In the genomic region with DNA sequence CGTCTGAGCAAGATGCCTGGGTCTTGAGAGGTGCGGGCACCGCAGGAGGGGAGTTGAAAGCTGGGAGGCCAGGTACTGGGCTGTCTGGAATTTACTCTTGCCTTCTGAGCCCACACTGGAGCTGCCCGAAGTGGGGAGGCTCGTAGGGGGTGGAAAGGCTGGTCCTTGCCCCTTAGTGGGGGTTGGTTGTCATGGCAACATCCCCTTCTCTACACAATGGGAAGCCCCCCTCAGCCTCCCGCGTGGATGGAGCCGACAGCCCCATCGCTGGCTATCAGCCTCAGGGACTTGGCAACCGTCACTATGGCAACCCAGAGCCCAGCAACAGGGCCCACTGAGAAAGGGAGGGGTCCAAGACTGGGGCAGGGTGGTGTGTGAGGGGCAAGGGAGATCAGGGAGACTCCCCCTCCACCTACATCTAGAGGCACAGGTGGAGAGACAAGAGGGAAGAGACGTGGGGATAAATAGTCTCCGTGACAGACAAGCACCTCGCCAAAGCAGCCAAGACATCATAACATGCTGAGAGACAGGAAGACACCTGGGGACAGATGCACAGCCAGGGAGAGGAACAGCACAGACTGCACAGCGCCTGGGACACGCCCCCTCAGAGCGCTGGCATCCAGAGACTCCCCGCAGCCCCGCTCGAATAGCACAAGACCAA, we compare ENCODE assay signal across 18 cellular contexts. TPM values are rescaled to one million over a fixed set of nuclear protein-coding genes. Genes with fewer than 3 reads are reported as not detected.
A peak's percentile ranks its signal among the peaks of the same experiment; 100 is the strongest.
DNase-seq lines count a peak whose midpoint lies in the region; ATAC-seq and TF ChIP-seq lines count a peak whose summit lies in the region.
"Had no signal": no experiment of that assay in that cellular context is flagged by ENCODE, and none has a peak within 500 bp of the region (broad histone marks: within the 10 kb centered on the region; RNA-seq: fewer than 3 reads in every experiment).

No MANE protein-coding gene starts in this region.

- no peaks in the 10 kb centered on the region for H3K9me3 Mint-ChIP-seq in chondrocyte (ENCODE audit: low read depth)
- no peaks in the 10 kb centered on the region for H3K9me3 Mint-ChIP-seq in naive thymus-derived CD8-positive, alpha-beta T cell
- H3K9me3 Mint-ChIP-seq: CD4-positive, alpha-beta memory T cell had no signal

- H3K4me1 Mint-ChIP-seq in chondrocyte (ENCODE audit: low read depth): peaks cover 8% of the 10 kb centered on the region
- peaks cover 17 to 38% (median 22%) of the 10 kb centered on the region in 4 donors for H3K4me1 Mint-ChIP-seq in naive thymus-derived CD8-positive, alpha-beta T cell

- H3K4me1 ChIP-seq in right cardiac atrium (ENCODE audit: control insufficient read depth, insufficient read depth, low read length): no peaks in the 10 kb centered on the region

- H3K4me3 ChIP-seq in Jurkat, Clone E6-1 (ENCODE audit: low read length): no peak overlapping the region
- no peak overlapping the region for H3K4me3 ChIP-seq in right cardiac atrium (ENCODE audit: low read length)
- H3K4me3 ChIP-seq: MG63 had no signal

- DNase-seq in NCI-H2171 treated with DMSO at 0.1 percent for 48 hours (lab: John Stamatoyannopoulos, UW): peak; percentile 12
- DNase-seq in NCI-H2171 (lab: John Stamatoyannopoulos, UW): no peak
- peak; percentile 48 for DNase-seq in Jurkat, Clone E6-1 (ENCODE audit: low read depth, low spot score)
- peak; percentile 56 for DNase-seq in chondrocyte (ENCODE audit: low spot score)
- DNase-seq in naive thymus-derived CD8-positive, alpha-beta T cell: peak in 1 of 10 donors; percentile 24
- DNase-seq in activated CD8-positive, alpha-beta memory T cell treated with anti-CD3 and anti-CD28 coated beads, Interleukin-2, amount 50 U/mL, for 4 hours: no peak
- no peak for DNase-seq in right cardiac atrium
- DNase-seq in epidermal melanocyte (ENCODE audit: insufficient read length, low spot score): no peak
- DNase-seq: activated CD8-positive, alpha-beta memory T cell treated with anti-CD3 and anti-CD28 coated beads, Interleukin-2, amount 10 ng/mL, durations not matched to agents 7 days and 5 days; activated naive CD4-positive, alpha-beta T cell; brain microvascular endothelial cell; CD4-positive, alpha-beta memory T cell; GF-D8; mesenchymal stem cell; MG63; occipital lobe; stimulated activated CD4-positive, alpha-beta T cell treated with anti-CD3 and anti-CD28 coated beads, Interleukin-4, amount 100 ng/mL, for 1 hour had no signal

- no peak for TF ChIP-seq CTCF in chondrocyte (IDR thresholded peaks at IDR 0.05)

- no peaks in the 10 kb centered on the region for H3K27me3 ChIP-seq in right cardiac atrium (ENCODE audit: control insufficient read depth, insufficient read depth)

- no peak overlapping the region for H3K4me3 Mint-ChIP-seq in chondrocyte (ENCODE audit: unreplicated experiment)
- H3K4me3 Mint-ChIP-seq in naive thymus-derived CD8-positive, alpha-beta T cell: peak overlapping the region in 1 of 10 donors; percentile 10
- H3K4me3 Mint-ChIP-seq: activated CD8-positive, alpha-beta memory T cell treated with anti-CD3 and anti-CD28 coated beads, Interleukin-2, amount 10 ng/mL, durations not matched to agents 7 days and 5 days; CD4-positive, alpha-beta memory T cell had no signal

- H3K27me3 Mint-ChIP-seq in chondrocyte (ENCODE audit: low read depth): peaks cover 17% of the 10 kb centered on the region
- peaks cover 24 to 91% (median 58%) of the 10 kb centered on the region in 5 donors for H3K27me3 Mint-ChIP-seq in naive thymus-derived CD8-positive, alpha-beta T cell

- H3K36me3 Mint-ChIP-seq in chondrocyte (ENCODE audit: low read depth): no peaks in the 10 kb centered on the region
- no peaks in the 10 kb centered on the region for H3K36me3 Mint-ChIP-seq in naive thymus-derived CD8-positive, alpha-beta T cell
- H3K36me3 Mint-ChIP-seq: activated CD8-positive, alpha-beta memory T cell treated with anti-CD3 and anti-CD28 coated beads, Interleukin-2, amount 10 ng/mL, durations not matched to agents 7 days and 5 days had no signal

- ATAC-seq in naive thymus-derived CD8-positive, alpha-beta T cell: peak; percentile 49 to 61
- no peak for ATAC-seq in right cardiac atrium

- no peaks in the 10 kb centered on the region for H3K9me3 ChIP-seq in right cardiac atrium (ENCODE audit: control insufficient read depth, low read length)
- H3K9me3 ChIP-seq: MG63 had no signal

- WGBS in right cardiac atrium: 23% methylated on average over 19 of the region's 19 CpGs

- intact Hi-C loops in right cardiac atrium (cut with DNase I): no loop called here

- no peak overlapping the region for H3K27ac Mint-ChIP-seq in chondrocyte (ENCODE audit: unreplicated experiment)
- peak overlapping the region in 3 of 10 donors; percentile 14 to 48 (median 38) for H3K27ac Mint-ChIP-seq in naive thymus-derived CD8-positive, alpha-beta T cell
- H3K27ac Mint-ChIP-seq: activated CD8-positive, alpha-beta memory T cell treated with anti-CD3 and anti-CD28 coated beads, Interleukin-2, amount 10 ng/mL, durations not matched to agents 7 days and 5 days had no signal

- H3K27ac ChIP-seq in right cardiac atrium (ENCODE audit: low read length): no peak overlapping the region
- H3K27ac ChIP-seq: brain microvascular endothelial cell, WERI-Rb-1 had no signal

- POLR2A ChIA-PET in naive thymus-derived CD8-positive, alpha-beta T cell (lab: Charles Lee): no interaction called here

RNA-seq across cellular contexts. Expression of a gene that starts 5.3 kb away (rescaled TPM):
- not detected for polyA plus RNA-seq in Jurkat, Clone E6-1 (2012; ENCODE audit: insufficient read depth, insufficient read length)
- not detected in 3 replicates for total RNA-seq in chondrocyte
- total RNA-seq in naive thymus-derived CD8-positive, alpha-beta T cell: not detected
- polyA plus RNA-seq in naive thymus-derived CD8-positive, alpha-beta T cell: not detected
- total RNA-seq in right cardiac atrium: under 1 TPM in 3 of 4 donors, not detected in 1; 0.03 to 0.22 (median 0.06) TPM
- 0.11 TPM for polyA plus RNA-seq in right cardiac atrium
- total RNA-seq: activated CD8-positive, alpha-beta memory T cell treated with anti-CD3 and anti-CD28 coated beads, Interleukin-2, amount 10 ng/mL, durations not matched to agents 7 days and 5 days; CD4-positive, alpha-beta memory T cell had no signal
- polyA plus RNA-seq: CD4-positive, alpha-beta memory T cell had no signal

RNA-seq across cellular contexts. Expression of a gene that starts 7.2 kb away (rescaled TPM):
- polyA plus RNA-seq in Jurkat, Clone E6-1 (2012; ENCODE audit: insufficient read depth, insufficient read length): 2.1 TPM
- total RNA-seq in chondrocyte (4.1 to 6.5 TPM (median 6.4 TPM) in 3 replicates), right cardiac atrium (under 1 TPM; 0.31 to 0.97 (median 0.54) TPM)
- total RNA-seq in naive thymus-derived CD8-positive, alpha-beta T cell: not detected
- polyA plus RNA-seq in naive thymus-derived CD8-positive, alpha-beta T cell: not detected
- polyA plus RNA-seq in right cardiac atrium: 0.59 TPM
- total RNA-seq: activated CD8-positive, alpha-beta memory T cell treated with anti-CD3 and anti-CD28 coated beads, Interleukin-2, amount 10 ng/mL, durations not matched to agents 7 days and 5 days had no signal
- polyA plus RNA-seq: CD4-positive, alpha-beta memory T cell had no signal

RNA-seq across cellular contexts. Expression of a gene that starts 24.0 kb away (rescaled TPM):
- polyA plus RNA-seq in Jurkat, Clone E6-1 (2012; ENCODE audit: insufficient read depth, insufficient read length): 38.8 TPM
- 6.5 to 12.6 TPM (median 7.1 TPM) in 3 replicates for total RNA-seq in chondrocyte
- total RNA-seq in naive thymus-derived CD8-positive, alpha-beta T cell: 10 to 100 TPM in 1 of 2 experiments, 1 to 10 TPM in 1; 9.8 to 11.6 TPM
- polyA plus RNA-seq in naive thymus-derived CD8-positive, alpha-beta T cell: 10 to 100 TPM; 10.5 to 14.1 (median 13.9) TPM
- total RNA-seq in right cardiac atrium: 1 to 10 TPM; 4.0 to 6.3 (median 4.9) TPM
- polyA plus RNA-seq in right cardiac atrium: 5.1 TPM

RNA-seq across cellular contexts. Expression of a gene that starts 25.0 kb away (rescaled TPM):
- polyA plus RNA-seq in Jurkat, Clone E6-1 (2012; ENCODE audit: insufficient read depth, insufficient read length): 31.3 TPM
- 74.5 to 77.7 TPM (median 74.9 TPM) in 3 replicates for total RNA-seq in chondrocyte
- 100 to 1,000 TPM; 113 to 116 TPM for total RNA-seq in naive thymus-derived CD8-positive, alpha-beta T cell
- 10 to 100 TPM; 21.7 to 33.0 (median 28.0) TPM for polyA plus RNA-seq in naive thymus-derived CD8-positive, alpha-beta T cell
- total RNA-seq in right cardiac atrium: 10 to 100 TPM; 13.2 to 16.3 (median 14.2) TPM
- polyA plus RNA-seq in right cardiac atrium: 6.1 TPM

Comparison
In these comparisons a context has a peak if more than half of its experiments do, and no peak if none do; other contexts are left out.
1. DNase-seq: peak in NCI-H2171 treated with DMSO at 0.1 percent for 48 hours (single experiment), Jurkat, Clone E6-1 (single experiment) and chondrocyte (single experiment); none in NCI-H2171 (single experiment), activated CD8-positive, alpha-beta memory T cell treated with anti-CD3 and anti-CD28 coated beads, Interleukin-2, amount 50 U/mL, for 4 hours (single experiment), right cardiac atrium (0 of 3) and epidermal melanocyte (single experiment).
2. ATAC-seq: peak in naive thymus-derived CD8-positive, alpha-beta T cell (2 of 2); none in right cardiac atrium (0 of 2).